In the genomic region with DNA sequence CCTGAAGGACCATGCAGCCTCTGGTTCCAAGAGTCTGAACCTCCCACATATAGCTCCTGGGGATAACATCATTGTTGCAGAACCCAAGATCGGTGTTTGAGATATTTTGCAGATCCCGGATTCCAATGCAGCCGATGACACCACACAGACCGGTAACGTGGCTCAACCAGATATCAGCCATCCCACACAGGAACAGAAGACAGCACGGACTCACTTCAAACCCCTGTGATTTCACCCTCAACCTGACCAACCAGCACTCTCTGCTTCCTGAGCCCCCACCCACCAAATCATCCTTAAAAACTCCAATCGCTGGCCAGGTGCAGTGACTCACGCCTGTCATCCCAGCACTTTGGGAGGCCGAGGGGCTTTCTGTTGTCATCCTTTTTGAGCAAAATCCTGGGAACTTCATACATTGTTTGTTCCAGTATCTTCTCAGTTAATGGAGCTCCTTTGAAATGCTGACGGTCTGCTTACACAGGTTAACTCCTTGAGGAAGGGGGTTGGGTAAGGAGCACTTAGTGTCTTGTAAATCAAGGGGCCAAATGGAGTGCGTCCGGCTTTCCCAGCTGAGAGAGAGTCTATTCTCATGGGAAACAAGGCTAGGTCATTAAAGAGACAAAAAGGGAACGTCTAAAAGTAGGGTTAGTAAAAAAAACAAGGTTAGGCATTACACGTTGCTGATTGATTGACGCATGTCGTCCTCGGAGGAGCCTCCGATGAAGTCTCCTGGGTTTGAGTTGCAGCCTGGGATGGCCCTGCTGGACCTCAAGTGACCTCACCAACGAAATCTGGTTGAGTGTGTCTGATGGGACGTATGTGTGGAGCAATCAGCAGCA, we compare ENCODE assay signal across 28 cellular contexts.
DNase-seq lines count a peak whose midpoint lies in the region; ATAC-seq and TF ChIP-seq lines count a peak whose summit lies in the region.
"Had no signal": no experiment of that assay in that cellular context is flagged by ENCODE, and none has a peak within 500 bp of the region (broad histone marks: within the 10 kb centered on the region; RNA-seq: fewer than 3 reads in every experiment).

No MANE protein-coding gene starts in this region.

- H3K4me1 ChIP-seq in RWPE2 (ENCODE audit: insufficient read depth, poor library complexity, severe bottlenecking) (no peaks in the 10 kb centered on the region), neural progenitor cell (peaks cover 24% of the 10 kb centered on the region), MM.1S (ENCODE audit: low read length) (no peaks in the 10 kb centered on the region), smooth muscle cell (ENCODE audit: low read depth) (peaks cover 6% of the 10 kb centered on the region)
- H3K4me1 ChIP-seq: gastrocnemius medialis, uterus had no signal

- H3F3A ChIP-seq in neural progenitor cell (ENCODE audit: low read depth): peaks cover 23% of the 10 kb centered on the region
- no peaks in the 10 kb centered on the region for H3F3A ChIP-seq in MM.1S (ENCODE audit: insufficient read depth, low read length)
- H3F3A ChIP-seq in smooth muscle cell (ENCODE audit: low read depth): no peaks in the 10 kb centered on the region

- H3K4me1 Mint-ChIP-seq in neural progenitor cell: peaks cover 20% of the 10 kb centered on the region

- peaks cover 23% of the 10 kb centered on the region for H3K9me3 ChIP-seq in RWPE2 (ENCODE audit: severe bottlenecking)
- H3K9me3 ChIP-seq in neural progenitor cell (ENCODE audit: low read depth): no peaks in the 10 kb centered on the region
- H3K9me3 ChIP-seq in MM.1S (replicated peaks; ENCODE audit: insufficient read depth, low read length): no peaks in the 10 kb centered on the region
- no peaks in the 10 kb centered on the region for H3K9me3 ChIP-seq in smooth muscle cell (replicated peaks; ENCODE audit: low read depth)
- H3K9me3 ChIP-seq: gastrocnemius medialis had no signal

- no peaks in the 10 kb centered on the region for H3K36me3 ChIP-seq in RWPE2 (ENCODE audit: low read depth)
- H3K36me3 ChIP-seq in neural progenitor cell: no peaks in the 10 kb centered on the region
- no peaks in the 10 kb centered on the region for H3K36me3 ChIP-seq in MM.1S (replicated peaks; ENCODE audit: insufficient read depth, low read length)
- H3K36me3 ChIP-seq in smooth muscle cell (ENCODE audit: low read depth): no peaks in the 10 kb centered on the region
- H3K36me3 ChIP-seq: gastrocnemius medialis, uterus had no signal

- peak overlapping the region; percentile 67 for H3K27ac Mint-ChIP-seq in neural progenitor cell
- H3K27ac Mint-ChIP-seq: dendritic cell treated with granulocyte-macrophage colony-stimulating factor and Interleukin-4, amounts not matched to agents 40 ng/mL and 50 ng/mL, for 4 days; memory B cell had no signal

- TF ChIP-seq CTCF in RWPE2 (IDR thresholded peaks at IDR 0.05; ENCODE audit: poor library complexity, severe bottlenecking): no peak
- TF ChIP-seq CTCF in neural progenitor cell (IDR thresholded peaks at IDR 0.05): no peak
- TF ChIP-seq CTCF in MM.1S (IDR thresholded peaks at IDR 0.05; ENCODE audit: low read length): no peak
- TF ChIP-seq CTCF in smooth muscle cell (IDR thresholded peaks at IDR 0.05; ENCODE audit: borderline replicate concordance, insufficient read depth, poor library complexity, severe bottlenecking): no peak

- H3K9me3 Mint-ChIP-seq in neural progenitor cell: peaks cover 26% of the 10 kb centered on the region
- H3K9me3 Mint-ChIP-seq: dendritic cell treated with granulocyte-macrophage colony-stimulating factor and Interleukin-4, amounts not matched to agents 40 ng/mL and 50 ng/mL, for 4 days had no signal

- DNase-seq in ELF-1 (ENCODE audit: low read depth, low spot score) (peak; percentile 94), RWPE2 (ENCODE audit: low spot score) (peak; percentile 15), neural progenitor cell (ENCODE audit: low spot score) (no peak), MM.1S (no peak), cardiac septum (ENCODE audit: low spot score) (no peak), smooth muscle cell (lab: John Stamatoyannopoulos, UW; ENCODE audit: unreplicated experiment) (no peak)
- DNase-seq: activated CD8-positive, alpha-beta memory T cell treated with anti-CD3 and anti-CD28 coated beads for 24 hours; activated gamma-delta T cell; activated T-cell treated with anti-CD3 and anti-CD28 coated beads, Interleukin-2, amount 50 U/mL, for 1 hour; gastrocnemius medialis; HCEC 1CT; Kasumi-1; left colon; NCI-H1694 treated with DMSO at 0.1 percent for 48 hours; NCI-H2171; NCI-H510A; occipital lobe; stimulated activated naive CD4-positive, alpha-beta T cell treated with Interleukin-2 at 50 U/mL for 16 hours; T-helper 2 cell; uterus had no signal

- no peak for ATAC-seq in RWPE2 (ENCODE audit: low read depth)
- no peak for ATAC-seq in GM18498 (IDR thresholded peaks at IDR 0.05; ENCODE audit: unreplicated experiment)
- ATAC-seq: gastrocnemius medialis, HepG2, left colon had no signal

- no peak overlapping the region for H3K4me3 ChIP-seq in RWPE2 (ENCODE audit: severe bottlenecking)
- peak overlapping the region; percentile 10 for H3K4me3 ChIP-seq in iPS-11a (ENCODE audit: low read depth, low read length)
- H3K4me3 ChIP-seq in neural progenitor cell: peak overlapping the region; percentile 2
- no peak overlapping the region for H3K4me3 ChIP-seq in MM.1S (ENCODE audit: low read length)
- H3K4me3 ChIP-seq in smooth muscle cell: no peak overlapping the region
- H3K4me3 ChIP-seq: gastrocnemius medialis, SK-N-MC, uterus had no signal

- H4K20me1 ChIP-seq in neural progenitor cell (ENCODE audit: low read depth): no peaks in the 10 kb centered on the region
- no peaks in the 10 kb centered on the region for H4K20me1 ChIP-seq in MM.1S (ENCODE audit: insufficient read depth, low read length)
- no peaks in the 10 kb centered on the region for H4K20me1 ChIP-seq in smooth muscle cell (ENCODE audit: low read depth)

- H3K27ac ChIP-seq in RWPE2 (ENCODE audit: poor library complexity, severe bottlenecking): no peak overlapping the region
- H3K27ac ChIP-seq in neural progenitor cell: no peak overlapping the region
- no peak overlapping the region for H3K27ac ChIP-seq in MM.1S (ENCODE audit: low read length)
- no peak overlapping the region for H3K27ac ChIP-seq in smooth muscle cell (ENCODE audit: low read depth)
- H3K27ac ChIP-seq: gastrocnemius medialis, RWPE1, SK-N-MC, uterus had no signal

- H3K36me3 Mint-ChIP-seq in neural progenitor cell: no peaks in the 10 kb centered on the region

- peak overlapping the region; percentile 63 for H3K4me2 ChIP-seq in neural progenitor cell
- no peak overlapping the region for H3K4me2 ChIP-seq in MM.1S (ENCODE audit: low read depth, low read length)
- no peak overlapping the region for H3K4me2 ChIP-seq in smooth muscle cell

- intact Hi-C loops in cardiac septum (cut with DNase I): no loop called here

- H3K79me2 ChIP-seq in neural progenitor cell (ENCODE audit: low read depth): no peaks in the 10 kb centered on the region
- no peaks in the 10 kb centered on the region for H3K79me2 ChIP-seq in MM.1S (ENCODE audit: low read length)
- H3K79me2 ChIP-seq in smooth muscle cell (ENCODE audit: low read depth): no peaks in the 10 kb centered on the region

- H3K9me2 ChIP-seq in MM.1S (replicated peaks; ENCODE audit: insufficient read depth, low read length): no peaks in the 10 kb centered on the region

- WGBS in smooth muscle cell (ENCODE audit: low lambda C conversion rate): 6% methylated on average over 20 of the region's 20 CpGs

- H3K27me3 ChIP-seq in RWPE2 (ENCODE audit: insufficient read depth, poor library complexity, severe bottlenecking) (no peaks in the 10 kb centered on the region), neural progenitor cell (no peaks in the 10 kb centered on the region), MM.1S (replicated peaks; ENCODE audit: insufficient read depth, low read length) (no peaks in the 10 kb centered on the region), smooth muscle cell (ENCODE audit: low read depth) (no peaks in the 10 kb centered on the region)
- H3K27me3 ChIP-seq: uterus had no signal

- H2AFZ ChIP-seq in neural progenitor cell (replicated peaks): peak overlapping the region; percentile 93
- H2AFZ ChIP-seq in MM.1S (ENCODE audit: low read length): no peak overlapping the region
- H2AFZ ChIP-seq in smooth muscle cell (ENCODE audit: low read depth): no peak overlapping the region

- H3K9ac ChIP-seq in neural progenitor cell (no peak overlapping the region), MM.1S (ENCODE audit: low read length) (no peak overlapping the region), smooth muscle cell (ENCODE audit: low read depth) (no peak overlapping the region)

- no peak overlapping the region for H3K4me3 Mint-ChIP-seq in neural progenitor cell
- H3K4me3 Mint-ChIP-seq: central memory CD8-positive, alpha-beta T cell; dendritic cell treated with granulocyte-macrophage colony-stimulating factor and Interleukin-4, amounts not matched to agents 40 ng/mL and 50 ng/mL, for 4 days; memory B cell had no signal

- H3K27me3 Mint-ChIP-seq in neural progenitor cell (ENCODE audit: insufficient read depth, low read depth): peaks cover 20% of the 10 kb centered on the region

Comparison
In these comparisons a context has a peak if more than half of its experiments do, and no peak if none do; other contexts are left out.
1. DNase-seq: peak in ELF-1 (single experiment) and RWPE2 (single experiment); none in neural progenitor cell (single experiment), MM.1S (single experiment), cardiac septum (single experiment) and smooth muscle cell (single experiment).
2. H3K4me3 ChIP-seq: peak in iPS-11a (single experiment) and neural progenitor cell (single experiment); none in RWPE2 (single experiment), MM.1S (single experiment) and smooth muscle cell (single experiment).